In the genomic region with DNA sequence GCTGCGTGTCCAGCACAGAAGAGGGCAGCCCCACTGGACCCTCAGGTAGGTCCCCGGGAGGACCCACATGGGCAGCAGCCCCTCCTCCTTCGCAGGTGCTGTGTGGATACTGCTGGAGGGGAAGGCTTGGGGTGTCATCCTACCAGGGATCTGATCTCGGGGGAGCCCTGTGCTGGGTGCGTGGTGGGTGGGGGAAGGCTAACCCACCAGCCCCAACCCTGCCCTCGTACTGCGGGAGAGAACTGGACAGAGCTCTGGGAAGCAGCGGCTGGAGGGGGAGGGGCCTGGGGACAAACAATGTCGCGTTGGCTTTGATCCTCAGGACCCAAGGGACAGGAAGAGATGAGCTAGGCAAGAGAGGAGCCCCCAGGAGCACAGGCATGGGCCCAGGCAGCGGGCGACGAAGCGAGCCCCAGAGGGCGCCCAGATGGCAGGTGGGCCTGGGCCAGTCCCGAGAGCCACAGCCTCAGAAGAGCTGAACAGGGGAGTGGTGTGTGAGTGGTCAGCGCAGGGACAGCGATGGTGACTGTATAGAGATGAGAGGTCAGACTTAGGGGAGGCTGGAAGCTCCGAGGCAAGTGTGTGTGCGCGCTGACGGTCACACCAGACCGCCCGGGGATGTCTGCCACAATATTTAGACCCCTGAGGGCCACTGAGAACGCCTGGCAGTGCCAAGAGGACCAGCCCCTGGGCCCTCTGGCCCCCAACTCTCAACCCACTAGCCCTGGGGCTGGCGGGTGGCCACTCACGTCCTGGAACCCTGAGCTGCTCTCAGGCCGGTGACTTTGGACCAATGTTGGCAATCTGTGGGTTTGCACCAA, we compare ENCODE assay signal across 8 cellular contexts. TPM values are rescaled to one million over a fixed set of nuclear protein-coding genes. Genes with fewer than 3 reads are reported as not detected.
DNase-seq lines count a peak whose midpoint lies in the region; ATAC-seq and TF ChIP-seq lines count a peak whose summit lies in the region.

No MANE protein-coding gene starts in this region.

- BruUV-seq in PC-9 (replicated peaks; lab: Mats Ljungman, UMichigan), result no TSS peak

- peaks cover 30% of the 10 kb centered on the region for H3K36me3 Mint-ChIP-seq in CD4-positive, alpha-beta T cell (ENCODE audit: low read depth)

- H3K4me2 ChIP-seq in PC-9, result peak overlapping the region; percentile 75

- peak in 1 of 10 experiments; percentile 12 for DNase-seq in CD4-positive, alpha-beta T cell
- DNase-seq in PC-9 (no peak), epithelial cell of proximal tubule (ENCODE audit: low read depth) (no peak), activated gamma-delta T cell treated with Interleukin-2 at 50 U/mL for 16 hours (no peak), G401 (ENCODE audit: low spot score) (no peak), NCI-H2171 (lab: John Stamatoyannopoulos, UW) (no peak)

- H3K27ac ChIP-seq in CD4-positive, alpha-beta T cell (ENCODE audit: low read depth, low read length), result peak overlapping the region; percentile 72
- peak overlapping the region; percentile 66 for H3K27ac ChIP-seq in PC-9
- H3K27ac ChIP-seq in neutrophil, result peak overlapping the region; percentile 98

- peak overlapping the region; percentile 85 for H3K27ac Mint-ChIP-seq in CD4-positive, alpha-beta T cell

- POLR2A ChIA-PET in CD4-positive, alpha-beta T cell (lab: Charles Lee), result interaction anchor here (1.1 to 5.9 kb wide), 5 partner anchors 8 to 28 kb away, joined by 4 to 92 read pairs (median 13); no protein-coding TSS in a partner anchor
- POLR2A ChIA-PET in PC-9 (lab: Charles Lee; ENCODE audit: unreplicated experiment), result interaction anchor here (0.7 kb wide), 1 partner anchor 292 kb away, joined by 4 read pairs; no protein-coding TSS in a partner anchor

- H2AFZ ChIP-seq in PC-9, result peak overlapping the region; percentile 71; the same call in 1 of the 2 replicates

- no peaks in the 10 kb centered on the region for H3K27me3 Mint-ChIP-seq in CD4-positive, alpha-beta T cell

- H4K20me1 ChIP-seq in PC-9 (ENCODE audit: insufficient read depth), result peaks cover 23% of the 10 kb centered on the region

- peaks cover 9% of the 10 kb centered on the region for H3K4me1 Mint-ChIP-seq in CD4-positive, alpha-beta T cell (ENCODE audit: low read depth)

- ATAC-seq in CD4-positive, alpha-beta T cell (ENCODE audit: poor library complexity), result no peak
- ATAC-seq in GM18502 (IDR thresholded peaks at IDR 0.05; ENCODE audit: poor library complexity, unreplicated experiment), result no peak

- CTCF ChIA-PET in CD4-positive, alpha-beta T cell (lab: Charles Lee), result interaction anchor here (0.8 kb wide), 1 partner anchor 24 kb away, joined by 4 read pairs; no protein-coding TSS in a partner anchor
- CTCF ChIA-PET in PC-9 (lab: Charles Lee), result interaction anchor here (0.9 to 1.2 kb wide), 2 partner anchors 28 to 71 kb away, joined by 3 to 4 read pairs; no protein-coding TSS in a partner anchor

- H3K9me3 Mint-ChIP-seq in CD4-positive, alpha-beta T cell, result no peaks in the 10 kb centered on the region

- peaks cover 34% of the 10 kb centered on the region for H3K4me1 ChIP-seq in PC-9 (replicated peaks; ENCODE audit: insufficient read depth)
- H3K4me1 ChIP-seq in neutrophil (ENCODE audit: control insufficient read depth in 1 of 2, insufficient read depth in 1 of 2, low read depth in 1 of 2, low read length in 1 of 2), result peaks cover 44 to 46% of the 10 kb centered on the region in 2 experiments

- H3K27me3 ChIP-seq in CD4-positive, alpha-beta T cell (ENCODE audit: control insufficient read depth, insufficient read depth, low read length), result no peaks in the 10 kb centered on the region
- H3K27me3 ChIP-seq in PC-9 (ENCODE audit: insufficient read depth, low read depth) (no peaks in the 10 kb centered on the region), neutrophil (peaks cover 10% of the 10 kb centered on the region)

- H3K36me3 ChIP-seq in PC-9 (ENCODE audit: low read depth), result peaks cover 23% of the 10 kb centered on the region
- H3K36me3 ChIP-seq in neutrophil, result peaks cover 29% of the 10 kb centered on the region

- no peaks in the 10 kb centered on the region for H3K9me2 ChIP-seq in PC-9 (ENCODE audit: insufficient read depth)

- peaks cover 38% of the 10 kb centered on the region for H3K79me2 ChIP-seq in PC-9 (ENCODE audit: low read depth)

- TF ChIP-seq CTCF in CD4-positive, alpha-beta T cell (IDR thresholded peaks at IDR 0.05), result no peak
- TF ChIP-seq CTCF in PC-9 (conservative IDR thresholded peaks at IDR 0.05), result no peak
- no peak for TF ChIP-seq CTCF in epithelial cell of proximal tubule (conservative IDR thresholded peaks at IDR 0.05; ENCODE audit: low read depth, low read length)
- TF ChIP-seq CTCF in neutrophil (IDR thresholded peaks at IDR 0.05), result no peak

- peaks cover 36% of the 10 kb centered on the region for H3F3A ChIP-seq in PC-9 (ENCODE audit: insufficient read depth, low read depth)

- in situ Hi-C loops in G401 (cut with HindIII; ENCODE audit: low sequenced_read_pairs), result no loop called here

- H3K9me3 ChIP-seq in CD4-positive, alpha-beta T cell (ENCODE audit: control insufficient read depth, low read length), result no peaks in the 10 kb centered on the region
- H3K9me3 ChIP-seq in PC-9 (ENCODE audit: insufficient read depth, low read depth) (no peaks in the 10 kb centered on the region), neutrophil (no peaks in the 10 kb centered on the region)

- intact Hi-C loops in CD4-positive, alpha-beta T cell (cut with DNase I, micrococcal nuclease), result loop anchor here in 1 of 2 experiments (2.0 kb wide), 1 partner anchor 34 kb away; no protein-coding TSS in a partner anchor
- intact Hi-C loops in PC-9 (cut with micrococcal nuclease; ENCODE audit: unreplicated experiment), result no loop called here

- H3K4me3 Mint-ChIP-seq in CD4-positive, alpha-beta T cell, result peak overlapping the region; percentile 87

- peak overlapping the region; percentile 97; the same call in 1 of the 2 replicates for H3K4me3 ChIP-seq in PC-9
- peak overlapping the region; percentile 87 for H3K4me3 ChIP-seq in epithelial cell of proximal tubule (ENCODE audit: low read depth, low read length)
- H3K4me3 ChIP-seq in neutrophil (ENCODE audit: low read depth in 1 of 2, low read length in 1 of 2), result peak overlapping the region; percentile 94 to 99

RNA-seq across cellular contexts. Expression of gene PIM3, which starts 1.4 kb away (rescaled TPM):
- total RNA-seq in CD4-positive, alpha-beta T cell, result 100 to 1,000 TPM; 224 to 230 TPM
- total RNA-seq in PC-9 (2021), result 67.0 and 84.8 TPM in 2 replicates
- total RNA-seq in epithelial cell of proximal tubule, result 37.5 and 49.3 TPM in 2 replicates
- 106 and 157 TPM in 2 replicates for total RNA-seq in G401 (2014; rRNA removed; shearing (Covaris generic))

RNA-seq across cellular contexts. Expression of gene CRELD2, which starts 40.7 kb away (rescaled TPM):
- 10 to 100 TPM; 21.2 to 23.3 TPM for total RNA-seq in CD4-positive, alpha-beta T cell
- total RNA-seq in PC-9 (2021) (30.7 and 34.1 TPM in 2 replicates), epithelial cell of proximal tubule (48.8 and 54.1 TPM in 2 replicates)
- total RNA-seq in G401 (2014; rRNA removed; shearing (Covaris generic)), result 85.5 and 121 TPM in 2 replicates

RNA-seq across cellular contexts. Expression of gene ALG12, which starts 40.9 kb away (rescaled TPM):
- 10 to 100 TPM; 13.5 to 14.6 TPM for total RNA-seq in CD4-positive, alpha-beta T cell
- total RNA-seq in PC-9 (2021), result 16.8 and 19.2 TPM in 2 replicates
- 16.4 and 24.5 TPM in 2 replicates for total RNA-seq in epithelial cell of proximal tubule
- 23.8 and 24.1 TPM in 2 replicates for total RNA-seq in G401 (2014; rRNA removed; shearing (Covaris generic))

RNA-seq across cellular contexts. Expression of gene IL17REL, which starts 53.4 kb away (rescaled TPM):
- not detected for total RNA-seq in CD4-positive, alpha-beta T cell
- total RNA-seq in PC-9 (2021) (not detected in 2 replicates), epithelial cell of proximal tubule (not detected in 2 replicates)
- not detected in 2 replicates for total RNA-seq in G401 (2014; rRNA removed; shearing (Covaris generic))
